Comparison of ENCODE assay signal across 17 cellular contexts in the genomic region with DNA sequence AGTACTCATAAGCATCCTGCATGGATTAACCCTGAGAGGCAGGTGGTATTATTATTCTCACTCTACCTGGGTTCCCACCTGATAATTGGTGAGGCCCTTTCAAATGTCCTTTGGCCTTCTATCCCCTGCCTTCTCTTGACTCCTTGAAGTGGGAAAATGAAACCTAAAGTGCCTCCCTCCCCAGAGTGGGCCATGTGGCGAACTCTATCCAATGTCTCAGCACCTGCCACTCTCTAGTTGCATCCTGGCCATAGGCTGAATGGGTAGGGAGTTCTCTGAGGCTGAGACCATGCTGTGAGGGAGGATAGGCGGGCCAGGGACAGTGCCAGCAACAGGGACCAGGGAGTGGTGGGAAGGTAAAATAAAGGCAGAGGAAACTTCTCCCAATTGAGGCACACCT. TPM values are rescaled to one million over a fixed set of nuclear protein-coding genes. Genes with fewer than 3 reads are reported as not detected.
A peak's percentile ranks its signal among the peaks of the same experiment; 100 is the strongest.
DNase-seq lines count a peak whose midpoint lies in the region; FAIRE-seq lines count a peak whose summit lies in the region.
"Had no signal": no experiment of that assay in that cellular context is flagged by ENCODE, and none has a peak within 500 bp of the region (broad histone marks: within the 10 kb centered on the region; RNA-seq: fewer than 3 reads in every experiment).

No MANE protein-coding gene starts in this region.

- H3K9me3 ChIP-seq in duodenal mucosa (ENCODE audit: control insufficient read depth in 1 of 2, low read length in 2 of 2), result no peaks in the 10 kb centered on the region
- no peaks in the 10 kb centered on the region for H3K9me3 ChIP-seq in small intestine (ENCODE audit: control insufficient read depth, low read depth)
- H3K9me3 ChIP-seq: SK-N-SH had no signal

- H3K4me1 ChIP-seq in duodenal mucosa (ENCODE audit: control insufficient read depth in 1 of 2, insufficient read depth in 2 of 2, low read length in 2 of 2), result peaks cover 44 to 51% of the 10 kb centered on the region in 2 donors
- peaks cover 4 to 6% of the 10 kb centered on the region in 2 donors for H3K4me1 ChIP-seq in small intestine (ENCODE audit: control insufficient read depth in 2 of 2, insufficient read depth in 1 of 2, low read depth in 1 of 2, low read length in 1 of 2)

- 5 to 60% (median 28%) methylated on average over 2 of the region's 2 CpGs for WGBS in small intestine, 3 donors

- FAIRE-seq in small intestine (lab: Jason Lieb, UNC), result no peak

- H3K36me3 ChIP-seq in duodenal mucosa (ENCODE audit: control insufficient read depth in 1 of 2, insufficient read depth in 2 of 2, low read length in 2 of 2) (no peaks in the 10 kb centered on the region), small intestine (ENCODE audit: control insufficient read depth in 2 of 2, insufficient read depth in 2 of 2, low read length in 2 of 2) (no peaks in the 10 kb centered on the region)

- H3K4me3 ChIP-seq in duodenal mucosa (ENCODE audit: low read depth in 1 of 2, low read length in 2 of 2), result no peak overlapping the region
- H3K4me3 ChIP-seq in small intestine (ENCODE audit: low read depth in 1 of 2, low read length in 2 of 2), result no peak overlapping the region

- DNase-seq in DMS53 treated with DMSO at 0.1 percent for 48 hours (lab: John Stamatoyannopoulos, UW; ENCODE audit: unreplicated experiment) (peak; percentile 89), NCI-H2107 (lab: John Stamatoyannopoulos, UW) (peak; percentile 76), small intestine (peak; percentile 61), HUDEP-2 (lab: John Stamatoyannopoulos, UW; ENCODE audit: unreplicated experiment in 76 of 76) (no peak), NCI-H1048 (lab: John Stamatoyannopoulos, UW) (no peak), dermis blood vessel endothelial cell (no peak)
- DNase-seq: activated CD4-positive, alpha-beta T cell treated with anti-CD3 and anti-CD28 coated beads, Interleukin-2, amount 50 U/mL, for 1 hour; activated T-cell treated with anti-CD3 and anti-CD28 coated beads, Interleukin-2, amount 50 U/mL, for 4 hours; caudate nucleus; endodermal cell; foreskin fibroblast; Kasumi-1; NCI-H446; nephron progenitor cell; SK-N-SH had no signal

- peak overlapping the region; percentile 64 to 78 for H3K9ac ChIP-seq in duodenal mucosa (ENCODE audit: low read depth in 1 of 2, low read length in 2 of 2)
- H3K9ac ChIP-seq: SK-N-SH had no signal

- H3K27me3 ChIP-seq in duodenal mucosa (ENCODE audit: control insufficient read depth in 1 of 2, insufficient read depth in 2 of 2, low read length in 2 of 2) (no peaks in the 10 kb centered on the region), small intestine (ENCODE audit: control insufficient read depth in 2 of 2, insufficient read depth in 2 of 2, low read length in 2 of 2) (no peaks in the 10 kb centered on the region)

- peak overlapping the region; percentile 88 for H3K27ac ChIP-seq in duodenal mucosa (ENCODE audit: low read depth, low read length)
- peak overlapping the region; percentile 97 to 99 for H3K27ac ChIP-seq in small intestine (ENCODE audit: low read depth in 1 of 2, low read length in 1 of 2)
- H3K27ac ChIP-seq: HL-60 had no signal

RNA-seq across cellular contexts. Expression of a gene that starts 35.3 kb away (rescaled TPM):
- 100 to 1,000 TPM; 261 to 487 (median 395) TPM for polyA plus RNA-seq in small intestine
- 0.14 and 0.68 TPM in 2 replicates for total RNA-seq in dermis blood vessel endothelial cell

Comparison
In these comparisons a context has a peak if more than half of its experiments do, and no peak if none do; other contexts are left out.
1. DNase-seq: peak in DMS53 treated with DMSO at 0.1 percent for 48 hours (single experiment), NCI-H2107 (single experiment) and small intestine (single experiment); none in HUDEP-2 (0 of 76), NCI-H1048 (single experiment) and dermis blood vessel endothelial cell (single experiment).